Comparison of ENCODE assay signal across 8 cellular contexts in genomic region chr19:12782174-12782423, GRCh38. TPM values are rescaled to one million over a fixed set of nuclear protein-coding genes. Genes with fewer than 3 reads are reported as not detected.
A peak's percentile ranks its signal among the peaks of the same experiment; 100 is the strongest.
DNase-seq lines count a peak whose midpoint lies in the region; ATAC-seq and TF ChIP-seq lines count a peak whose summit lies in the region.

No MANE protein-coding gene starts in this region.

- TF ChIP-seq EP300 in tibial nerve (IDR thresholded peaks at IDR 0.05) = no peak

- peak overlapping the region; percentile 87 for H3K9ac ChIP-seq in adipocyte (ENCODE audit: low read length)

- H3K27me3 ChIP-seq in adipocyte (replicated peaks; ENCODE audit: control insufficient read depth, insufficient read depth, low read length) (no peaks in the 10 kb centered on the region), tibial nerve (no peaks in the 10 kb centered on the region)

- H3K4me3 ChIP-seq in adipocyte (ENCODE audit: low read length) = peak overlapping the region; percentile 80
- H3K4me3 ChIP-seq in tibial nerve = peak overlapping the region; percentile 27 to 53 (median 46)

- H3K4me1 Mint-ChIP-seq in activated T-cell treated with anti-CD3 and anti-CD28 coated beads, Interleukin-2, amount 50 U/mL, for 4 hours (ENCODE audit: low read depth) = peaks cover 42% of the 10 kb centered on the region

- ATAC-seq in activated T-cell treated with anti-CD3 and anti-CD28 coated beads, Interleukin-2, amount 50 U/mL, for 4 hours = peak in 1 of 2 donors; percentile 8

- peak overlapping the region; percentile 87 for H3K4me3 Mint-ChIP-seq in activated T-cell treated with anti-CD3 and anti-CD28 coated beads, Interleukin-2, amount 50 U/mL, for 4 hours

- WGBS in tibial nerve, 2 donors = 4% methylated on average over 12 of the region's 12 CpGs

- no peak for TF ChIP-seq CTCF in tibial nerve (IDR thresholded peaks at IDR 0.05)

- H3K27me3 Mint-ChIP-seq in activated T-cell treated with anti-CD3 and anti-CD28 coated beads, Interleukin-2, amount 50 U/mL, for 4 hours (ENCODE audit: low read depth) = no peaks in the 10 kb centered on the region

- H3K36me3 ChIP-seq in adipocyte (ENCODE audit: control insufficient read depth, insufficient read depth, low read length, severe bottlenecking) = no peaks in the 10 kb centered on the region
- no peaks in the 10 kb centered on the region for H3K36me3 ChIP-seq in tibial nerve

- H3K9me3 Mint-ChIP-seq in activated T-cell treated with anti-CD3 and anti-CD28 coated beads, Interleukin-2, amount 50 U/mL, for 4 hours = no peaks in the 10 kb centered on the region

- intact Hi-C loops in posterior vena cava (cut with DNase I) = no loop called here

- DNase-seq in activated T-cell treated with anti-CD3 and anti-CD28 coated beads, Interleukin-2, amount 50 U/mL, for 4 hours = no peak
- DNase-seq in activated T-cell treated with anti-CD3 and anti-CD28 coated beads for 4 hours = no peak
- no peak for DNase-seq in adipocyte (ENCODE audit: low read depth)
- DNase-seq in kidney glomerular epithelial cell (lab: John Stamatoyannopoulos, UW) = peak; percentile 24
- DNase-seq in tibial nerve (ENCODE audit: low spot score in 2 of 2) = peak in 1 of 2 donors; percentile 72
- no peak for DNase-seq in nucleus accumbens (lab: John Stamatoyannopoulos, UW)
- no peak for DNase-seq in posterior vena cava (ENCODE audit: low spot score)
- no peak for DNase-seq in NCI-H2081 treated with DMSO at 0.1 percent for 48 hours (lab: John Stamatoyannopoulos, UW)

- peak overlapping the region; percentile 81 to 100 (median 99) for H3K27ac ChIP-seq in tibial nerve

- H3K36me3 Mint-ChIP-seq in activated T-cell treated with anti-CD3 and anti-CD28 coated beads, Interleukin-2, amount 50 U/mL, for 4 hours (ENCODE audit: insufficient read depth) = no peaks in the 10 kb centered on the region

- peak in 1 of 2 donors; percentile 61 for TF ChIP-seq POLR2A in tibial nerve (IDR thresholded peaks at IDR 0.05)

- H3K4me1 ChIP-seq in adipocyte (ENCODE audit: control insufficient read depth, insufficient read depth, low read length) = peaks cover 58% of the 10 kb centered on the region
- peaks cover 0 to 88% (median 77%) of the 10 kb centered on the region in 4 donors for H3K4me1 ChIP-seq in tibial nerve

- H3K9me3 ChIP-seq in adipocyte (ENCODE audit: control insufficient read depth, low read length) (no peaks in the 10 kb centered on the region), tibial nerve (no peaks in the 10 kb centered on the region)

RNA-seq across cellular contexts. Expression of gene HOOK2, which starts 6.7 kb away (rescaled TPM):
- 1 to 10 TPM; 5.9 to 8.4 (median 6.0) TPM for total RNA-seq in activated T-cell treated with anti-CD3 and anti-CD28 coated beads, Interleukin-2, amount 50 U/mL, for 4 hours
- total RNA-seq in tibial nerve (100 to 1,000 TPM in 1 of 4 donors, 10 to 100 TPM in 3; 27.3 to 109 (median 50.2) TPM), posterior vena cava (10 to 100 TPM; 20.2 to 21.7 TPM)

RNA-seq across cellular contexts. Expression of gene JUNB, which starts 9.2 kb away (rescaled TPM):
- 100 to 1,000 TPM; 261 to 295 (median 287) TPM for total RNA-seq in activated T-cell treated with anti-CD3 and anti-CD28 coated beads, Interleukin-2, amount 50 U/mL, for 4 hours
- total RNA-seq in tibial nerve = 100 to 1,000 TPM; 421 to 676 (median 613) TPM
- total RNA-seq in posterior vena cava = 100 to 1,000 TPM; 193 to 418 TPM

RNA-seq across cellular contexts. Expression of gene PRDX2, which starts 19.5 kb away (rescaled TPM):
- total RNA-seq in activated T-cell treated with anti-CD3 and anti-CD28 coated beads, Interleukin-2, amount 50 U/mL, for 4 hours = 100 to 1,000 TPM; 185 to 224 (median 211) TPM
- total RNA-seq in tibial nerve (100 to 1,000 TPM; 129 to 182 (median 163) TPM), posterior vena cava (100 to 1,000 TPM; 126 to 130 TPM)

RNA-seq across cellular contexts. Expression of gene THSD8, which starts 19.8 kb away (rescaled TPM):
- 10 to 100 TPM; 10.3 to 18.8 (median 12.6) TPM for total RNA-seq in activated T-cell treated with anti-CD3 and anti-CD28 coated beads, Interleukin-2, amount 50 U/mL, for 4 hours
- total RNA-seq in tibial nerve = 1 to 10 TPM in 1 of 4 donors, not detected in 3; 4.8 TPM
- total RNA-seq in posterior vena cava = 1 to 10 TPM in 1 of 2 donors, under 1 TPM in 1; 1.00 to 1.6 TPM

RNA-seq across cellular contexts. Expression of gene RNASEH2A, which starts 24.3 kb away (rescaled TPM):
- total RNA-seq in activated T-cell treated with anti-CD3 and anti-CD28 coated beads, Interleukin-2, amount 50 U/mL, for 4 hours = 10 to 100 TPM; 32.3 to 42.7 (median 39.1) TPM
- 1 to 10 TPM; 5.4 to 8.6 (median 6.7) TPM for total RNA-seq in tibial nerve
- total RNA-seq in posterior vena cava = 1 to 10 TPM; 4.3 to 5.1 TPM
